ENCODE assay signal across 10 cellular contexts in the genomic region with DNA sequence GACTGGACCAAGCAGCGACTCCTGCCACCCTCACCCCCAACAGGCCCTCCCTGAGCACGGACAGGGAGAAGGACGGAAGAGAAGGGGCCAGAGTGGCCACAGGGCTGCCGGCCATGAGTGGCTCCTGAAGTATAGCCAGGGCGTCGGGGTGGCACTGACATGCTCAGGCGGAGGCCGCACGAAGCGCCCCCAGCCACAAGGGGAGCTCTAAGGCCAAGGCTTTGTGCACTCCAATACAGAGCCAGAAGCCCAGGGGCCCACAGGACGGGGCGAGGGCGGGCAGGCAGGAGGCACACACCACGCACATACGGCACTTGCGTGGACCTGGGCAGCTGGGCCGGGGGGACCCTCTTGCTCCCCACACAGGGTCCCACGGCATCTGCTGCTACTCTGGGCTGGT. TPM values are rescaled to one million over a fixed set of nuclear protein-coding genes. Genes with fewer than 3 reads are reported as not detected.
DNase-seq lines count a peak whose midpoint lies in the region; ATAC-seq and TF ChIP-seq lines count a peak whose summit lies in the region.
"Had no signal": no experiment of that assay in that cellular context is flagged by ENCODE, and none has a peak within 500 bp of the region (broad histone marks: within the 10 kb centered on the region; RNA-seq: fewer than 3 reads in every experiment).

No MANE protein-coding gene starts in this region.

- no peaks in the 10 kb centered on the region for H3K27me3 Mint-ChIP-seq in activated naive CD8-positive, alpha-beta T cell treated with anti-CD3 and anti-CD28 coated beads for 36 hours
- H3K27me3 Mint-ChIP-seq in naive B cell: no peaks in the 10 kb centered on the region
- no peaks in the 10 kb centered on the region for H3K27me3 Mint-ChIP-seq in activated T-helper 2 cell treated with anti-CD3 and anti-CD28 coated beads, Interferon-gamma antibody, Interleukin-2, Interleukin-4, amounts not matched to agents 10 μg/mL and 5 μg/mL and 100 μg/mL, durations not matched to agents 14 hours and 24 hours and 36 hours (ENCODE audit: low read depth)
- H3K27me3 Mint-ChIP-seq: activated naive CD8-positive, alpha-beta T cell had no signal

- H3K4me1 Mint-ChIP-seq in activated naive CD8-positive, alpha-beta T cell treated with anti-CD3 and anti-CD28 coated beads for 36 hours: peaks cover 62% of the 10 kb centered on the region
- H3K4me1 Mint-ChIP-seq in naive B cell: peaks cover 46 to 72% (median 49%) of the 10 kb centered on the region in 3 donors
- peaks cover 38% of the 10 kb centered on the region for H3K4me1 Mint-ChIP-seq in activated T-helper 2 cell treated with anti-CD3 and anti-CD28 coated beads, Interferon-gamma antibody, Interleukin-2, Interleukin-4, amounts not matched to agents 10 μg/mL and 5 μg/mL and 100 μg/mL, durations not matched to agents 14 hours and 24 hours and 36 hours (ENCODE audit: low read depth)

- DNase-seq in COLO668 (lab: John Stamatoyannopoulos, UW; ENCODE audit: unreplicated experiment) (peak; percentile 9), HL-60 (ENCODE audit: low read depth in 1 of 2, low spot score in 1 of 2) (peak in 1 of 2 experiments; percentile 33), naive B cell (peak; percentile 26), GDM1 (lab: John Stamatoyannopoulos, UW) (no peak), GF-D8 (lab: John Stamatoyannopoulos, UW) (no peak)
- DNase-seq in activated naive CD8-positive, alpha-beta T cell treated with anti-CD3 and anti-CD28 coated beads for 36 hours: peak; percentile 50
- DNase-seq in activated T-helper 2 cell treated with anti-CD3 and anti-CD28 coated beads, Interferon-gamma antibody, Interleukin-2, Interleukin-4, amounts not matched to agents 10 μg/mL and 5 μg/mL and 100 μg/mL, durations not matched to agents 14 hours and 24 hours and 36 hours (ENCODE audit: low spot score): no peak

- no peaks in the 10 kb centered on the region for H3K9me3 Mint-ChIP-seq in activated naive CD8-positive, alpha-beta T cell treated with anti-CD3 and anti-CD28 coated beads for 36 hours
- H3K9me3 Mint-ChIP-seq in naive B cell: no peaks in the 10 kb centered on the region
- no peaks in the 10 kb centered on the region for H3K9me3 Mint-ChIP-seq in activated T-helper 2 cell treated with anti-CD3 and anti-CD28 coated beads, Interferon-gamma antibody, Interleukin-2, Interleukin-4, amounts not matched to agents 10 μg/mL and 5 μg/mL and 100 μg/mL, durations not matched to agents 14 hours and 24 hours and 36 hours

- peak; percentile 33 for TF ChIP-seq CTCF in HL-60 (IDR thresholded peaks at IDR 0.05; ENCODE audit: insufficient read depth, low read length)

- intact Hi-C loops in activated T-helper 2 cell treated with anti-CD3 and anti-CD28 coated beads, Interferon-gamma antibody, Interleukin-2, Interleukin-4, amounts not matched to agents 10 μg/mL and 5 μg/mL and 100 μg/mL, durations not matched to agents 14 hours and 24 hours and 36 hours (cut with micrococcal nuclease): no loop called here

- H3K27ac Mint-ChIP-seq in activated naive CD8-positive, alpha-beta T cell treated with anti-CD3 and anti-CD28 coated beads for 36 hours: no peak overlapping the region
- H3K27ac Mint-ChIP-seq in naive B cell: peak overlapping the region in 2 of 6 donors; percentile 7 to 75
- no peak overlapping the region for H3K27ac Mint-ChIP-seq in activated T-helper 2 cell treated with anti-CD3 and anti-CD28 coated beads, Interferon-gamma antibody, Interleukin-2, Interleukin-4, amounts not matched to agents 10 μg/mL and 5 μg/mL and 100 μg/mL, durations not matched to agents 14 hours and 24 hours and 36 hours
- H3K27ac Mint-ChIP-seq: activated naive CD8-positive, alpha-beta T cell had no signal

- no peak overlapping the region for H3K4me3 ChIP-seq in HL-60 (replicated peaks; ENCODE audit: insufficient read depth, low read length)
- H3K4me3 ChIP-seq: pancreas had no signal

- peak; percentile 33 to 49 for ATAC-seq in naive B cell (ENCODE audit: low read depth in 2 of 2)
- ATAC-seq in HG03025 (IDR thresholded peaks at IDR 0.05; ENCODE audit: low FRiP score, unreplicated experiment): no peak

- peaks cover 27% of the 10 kb centered on the region for H3K36me3 Mint-ChIP-seq in activated naive CD8-positive, alpha-beta T cell treated with anti-CD3 and anti-CD28 coated beads for 36 hours
- H3K36me3 Mint-ChIP-seq in naive B cell: peaks cover 16 to 26% of the 10 kb centered on the region in 2 donors
- peaks cover 46% of the 10 kb centered on the region for H3K36me3 Mint-ChIP-seq in activated T-helper 2 cell treated with anti-CD3 and anti-CD28 coated beads, Interferon-gamma antibody, Interleukin-2, Interleukin-4, amounts not matched to agents 10 μg/mL and 5 μg/mL and 100 μg/mL, durations not matched to agents 14 hours and 24 hours and 36 hours (ENCODE audit: low read depth)

- no peaks in the 10 kb centered on the region for H3K27me3 ChIP-seq in HL-60 (ENCODE audit: insufficient read depth, poor library complexity, severe bottlenecking)
- H3K27me3 ChIP-seq: pancreas had no signal

- no peak overlapping the region for H3K27ac ChIP-seq in HL-60 (replicated peaks)
- H3K27ac ChIP-seq: pancreas had no signal

- H3K4me3 Mint-ChIP-seq in activated naive CD8-positive, alpha-beta T cell treated with anti-CD3 and anti-CD28 coated beads for 36 hours: no peak overlapping the region
- peak overlapping the region in 1 of 8 donors; percentile 52 for H3K4me3 Mint-ChIP-seq in naive B cell
- no peak overlapping the region for H3K4me3 Mint-ChIP-seq in activated T-helper 2 cell treated with anti-CD3 and anti-CD28 coated beads, Interferon-gamma antibody, Interleukin-2, Interleukin-4, amounts not matched to agents 10 μg/mL and 5 μg/mL and 100 μg/mL, durations not matched to agents 14 hours and 24 hours and 36 hours (ENCODE audit: low read depth)
- H3K4me3 Mint-ChIP-seq: activated naive CD8-positive, alpha-beta T cell had no signal

RNA-seq across cellular contexts. Expression of a gene that starts 52.0 kb away (rescaled TPM):
- total RNA-seq in activated naive CD8-positive, alpha-beta T cell treated with anti-CD3 and anti-CD28 coated beads for 36 hours: under 1 TPM; 0.18 to 0.23 TPM
- 100 to 1,000 TPM; 145 to 413 (median 248) TPM for polyA plus RNA-seq in naive B cell (ENCODE audit: low read depth in 6 of 6)
- 2.4 and 2.7 TPM in 2 replicates for total RNA-seq in activated T-helper 2 cell treated with anti-CD3 and anti-CD28 coated beads, Interferon-gamma antibody, Interleukin-2, Interleukin-4, amounts not matched to agents 10 μg/mL and 5 μg/mL and 100 μg/mL, durations not matched to agents 14 hours and 24 hours and 36 hours

Comparison
In these comparisons a context has a peak if more than half of its experiments do, and no peak if none do; other contexts are left out.
1. DNase-seq: peak in COLO668 (single experiment), activated naive CD8-positive, alpha-beta T cell treated with anti-CD3 and anti-CD28 coated beads for 36 hours (single experiment) and naive B cell (single experiment); none in activated T-helper 2 cell treated with anti-CD3 and anti-CD28 coated beads, Interferon-gamma antibody, Interleukin-2, Interleukin-4, amounts not matched to agents 10 μg/mL and 5 μg/mL and 100 μg/mL, durations not matched to agents 14 hours and 24 hours and 36 hours (single experiment), GDM1 (single experiment) and GF-D8 (single experiment).